ENCODE assay signal across 23 cellular contexts in the genomic region with DNA sequence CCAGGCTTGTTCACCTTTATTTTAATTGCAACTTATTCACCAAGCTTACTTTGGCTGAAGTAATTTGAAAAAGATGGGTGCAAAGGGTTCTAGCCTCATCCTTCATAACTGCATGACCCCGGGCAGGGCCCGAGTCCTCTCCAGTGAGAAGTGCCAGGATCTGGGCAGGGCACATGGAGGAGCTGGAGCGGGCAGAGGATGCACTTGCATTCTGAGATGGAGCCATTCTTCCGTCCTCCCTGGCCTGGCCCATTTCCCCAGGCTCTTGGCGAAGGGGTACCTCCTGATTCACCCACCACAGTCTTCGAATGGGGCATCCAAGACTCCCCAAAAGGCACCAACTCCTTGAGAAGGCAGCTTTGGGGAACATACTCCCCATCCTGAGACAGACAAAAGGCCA.
"Had no signal": no experiment of that assay in that cellular context is flagged by ENCODE, and none has a peak within 500 bp of the region (broad histone marks: within the 10 kb centered on the region; RNA-seq: fewer than 3 reads in every experiment).

No MANE protein-coding gene starts in this region.

- H3K36me3 Mint-ChIP-seq: activated CD4-positive, alpha-beta memory T cell treated with anti-CD3 and anti-CD28 coated beads for 36 hours; mesothelial cell of epicardium; stimulated activated effector memory CD8-positive, alpha-beta T cell treated with anti-CD3 and anti-CD28 coated beads, Interleukin-12 subunit alpha, Interleukin-12 subunit beta, amount 100 ng/mL, for 72 hours; WTC11 had no signal

- ATAC-seq: effector memory CD8-positive, alpha-beta T cell; left cardiac atrium; stimulated activated effector memory CD8-positive, alpha-beta T cell treated with anti-CD3 and anti-CD28 coated beads, Interleukin-12 subunit alpha, Interleukin-12 subunit beta, amount 100 ng/mL, for 72 hours; WTC11 had no signal

- DNase-seq: activated CD4-positive, alpha-beta memory T cell treated with anti-CD3 and anti-CD28 coated beads for 36 hours; activated CD4-positive, alpha-beta T cell treated with anti-CD3 and anti-CD28 coated beads for 4 hours; activated effector memory CD4-positive, alpha-beta T cell treated with Interleukin-2 at 50 U/mL for 16 hours; activated naive CD4-positive, alpha-beta T cell treated with anti-CD3 and anti-CD28 coated beads, Interleukin-2, amount 50 U/mL, for 16 hours; adrenal gland; cerebellar nuclear complex; dermis blood vessel endothelial cell; effector memory CD8-positive, alpha-beta T cell; foreskin fibroblast; left cardiac atrium; nucleus accumbens; small intestine; stimulated activated CD4-positive, alpha-beta T cell treated with anti-CD3 and anti-CD28 coated beads, Interleukin-4, amount 100 ng/mL, for 1 hour; SW 1271; thyroid gland had no signal

- H3K27me3 ChIP-seq: adrenal gland, SJSA1, thyroid gland had no signal

- H3K27ac Mint-ChIP-seq: activated CD4-positive, alpha-beta memory T cell treated with anti-CD3 and anti-CD28 coated beads for 36 hours; mesothelial cell of epicardium; progenitor cell of endocrine pancreas; T-helper 2 cell treated with Interferon-gamma antibody and Interleukin-4, amounts not matched to agents 5 μg/mL and 100 μg/mL, for 36 hours; WTC11 had no signal

- H3K9me3 ChIP-seq: adrenal gland, SJSA1, thyroid gland had no signal

- H3K4me3 Mint-ChIP-seq: activated CD4-positive, alpha-beta memory T cell treated with anti-CD3 and anti-CD28 coated beads for 36 hours; nephron; T-helper 2 cell treated with Interferon-gamma antibody and Interleukin-4, amounts not matched to agents 5 μg/mL and 100 μg/mL, for 36 hours had no signal

- H3K36me3 ChIP-seq: adrenal gland, SJSA1, thyroid gland had no signal

- H3K4me3 ChIP-seq: adrenal gland, lung, SJSA1, thyroid gland had no signal

- H3K27ac ChIP-seq: SJSA1 had no signal

- H3K27me3 Mint-ChIP-seq: activated CD4-positive, alpha-beta memory T cell treated with anti-CD3 and anti-CD28 coated beads for 36 hours; effector memory CD8-positive, alpha-beta T cell; progenitor cell of endocrine pancreas had no signal

- H3K9me3 Mint-ChIP-seq: activated CD4-positive, alpha-beta memory T cell treated with anti-CD3 and anti-CD28 coated beads for 36 hours; effector memory CD8-positive, alpha-beta T cell; mesothelial cell of epicardium; nephron; stimulated activated effector memory CD8-positive, alpha-beta T cell treated with anti-CD3 and anti-CD28 coated beads, Interleukin-12 subunit alpha, Interleukin-12 subunit beta, amount 100 ng/mL, for 72 hours; T-helper 2 cell treated with Interferon-gamma antibody and Interleukin-4, amounts not matched to agents 5 μg/mL and 100 μg/mL, for 36 hours; WTC11 had no signal
